ENCODE assay signal across 2 cellular contexts in the genomic region with DNA sequence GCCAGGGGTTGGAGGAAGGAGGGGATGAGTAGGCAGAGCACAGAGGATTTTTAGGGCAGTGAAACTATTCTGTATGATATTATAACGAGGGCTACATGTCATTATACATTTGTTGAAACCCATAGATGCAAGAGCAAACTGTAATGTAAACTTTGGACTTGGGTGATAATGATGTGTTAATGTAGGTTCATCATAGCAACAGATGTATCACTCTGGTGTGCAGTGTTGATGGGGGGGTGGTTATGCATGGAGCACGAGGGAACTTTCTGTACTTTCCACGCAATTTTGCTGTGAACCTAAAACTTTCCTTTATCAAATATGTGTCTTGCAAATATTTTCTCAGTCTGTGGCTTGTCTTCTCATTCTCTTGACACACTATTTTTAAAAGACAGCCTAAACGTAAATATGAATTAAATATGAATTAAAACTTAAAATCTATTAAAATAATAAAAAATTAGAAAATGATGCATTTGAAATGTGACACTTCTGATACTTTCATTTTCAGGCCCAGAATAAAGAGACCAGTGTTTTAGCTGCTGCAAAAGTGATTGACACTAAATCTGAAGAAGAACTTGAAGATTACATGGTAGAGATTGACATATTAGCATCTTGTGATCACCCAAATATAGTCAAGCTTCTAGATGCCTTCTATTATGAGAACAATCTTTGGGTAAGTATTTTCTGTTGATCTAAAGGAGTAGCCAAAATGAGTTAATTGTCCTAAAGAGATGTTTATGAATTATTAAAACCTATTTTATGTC.
TF ChIP-seq lines count a peak whose summit lies in the region.

No MANE protein-coding gene starts in this region.

TF ChIP-seq in GM12891, 5 proteins besides CTCF, POLR2A, EP300 and RAD21:
- TF ChIP-seq SPI1 (IDR thresholded peaks at IDR 0.05; ENCODE audit: low read depth, low read length) (no peak), PAX5 (IDR thresholded peaks at IDR 0.05; ENCODE audit: insufficient read depth, low read length, severe bottlenecking) (no peak), TAF1 (IDR thresholded peaks at IDR 0.05; ENCODE audit: low read depth, low read length) (no peak), POLR2AphosphoS5 (IDR thresholded peaks at IDR 0.05; ENCODE audit: low read depth, low read length) (no peak), POU2F2 (IDR thresholded peaks at IDR 0.05; ENCODE audit: low read depth, low read length) (no peak)

TF ChIP-seq in IMR-90, 13 proteins besides CTCF, POLR2A, EP300 and RAD21:
- TF ChIP-seq, protein P1, sequence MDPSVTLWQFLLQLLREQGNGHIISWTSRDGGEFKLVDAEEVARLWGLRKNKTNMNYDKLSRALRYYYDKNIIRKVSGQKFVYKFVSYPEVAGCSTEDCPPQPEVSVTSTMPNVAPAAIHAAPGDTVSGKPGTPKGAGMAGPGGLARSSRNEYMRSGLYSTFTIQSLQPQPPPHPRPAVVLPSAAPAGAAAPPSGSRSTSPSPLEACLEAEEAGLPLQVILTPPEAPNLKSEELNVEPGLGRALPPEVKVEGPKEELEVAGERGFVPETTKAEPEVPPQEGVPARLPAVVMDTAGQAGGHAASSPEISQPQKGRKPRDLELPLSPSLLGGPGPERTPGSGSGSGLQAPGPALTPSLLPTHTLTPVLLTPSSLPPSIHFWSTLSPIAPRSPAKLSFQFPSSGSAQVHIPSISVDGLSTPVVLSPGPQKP (IDR thresholded peaks at IDR 0.05; ENCODE audit: borderline replicate concordance, low read depth, low read length) = no peak
- TF ChIP-seq FOS (IDR thresholded peaks at IDR 0.05; ENCODE audit: low read depth, low read length) = no peak
- no peak for TF ChIP-seq BHLHE40 (IDR thresholded peaks at IDR 0.05; ENCODE audit: low read depth, low read length)
- TF ChIP-seq RFX5 (IDR thresholded peaks at IDR 0.05; ENCODE audit: low read depth, low read length) = no peak
- no peak for TF ChIP-seq RCOR1 (IDR thresholded peaks at IDR 0.05; ENCODE audit: insufficient replicate concordance, low read length)
- no peak for TF ChIP-seq MXI1 (IDR thresholded peaks at IDR 0.05; ENCODE audit: borderline replicate concordance, low read depth, low read length)
- TF ChIP-seq, protein P2, sequence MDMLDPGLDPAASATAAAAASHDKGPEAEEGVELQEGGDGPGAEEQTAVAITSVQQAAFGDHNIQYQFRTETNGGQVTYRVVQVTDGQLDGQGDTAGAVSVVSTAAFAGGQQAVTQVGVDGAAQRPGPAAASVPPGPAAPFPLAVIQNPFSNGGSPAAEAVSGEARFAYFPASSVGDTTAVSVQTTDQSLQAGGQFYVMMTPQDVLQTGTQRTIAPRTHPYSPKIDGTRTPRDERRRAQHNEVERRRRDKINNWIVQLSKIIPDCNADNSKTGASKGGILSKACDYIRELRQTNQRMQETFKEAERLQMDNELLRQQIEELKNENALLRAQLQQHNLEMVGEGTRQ (IDR thresholded peaks at IDR 0.05; ENCODE audit: low read depth, low read length) = no peak
- no peak for TF ChIP-seq MAFK (IDR thresholded peaks at IDR 0.05; ENCODE audit: low read depth, low read length)
